In genomic region chr15:59168536-59168935, GRCh38 we compare ENCODE assay signal across 2 cellular contexts.
TF ChIP-seq lines count a peak whose summit lies in the region.

No MANE protein-coding gene starts in this region.

TF ChIP-seq in IMR-90, 13 proteins besides CTCF, POLR2A, EP300 and RAD21:
- TF ChIP-seq FOS (IDR thresholded peaks at IDR 0.05; ENCODE audit: low read depth, low read length) (0 out of 2 replicates have a peak, but pooled peaks have one; percentile 3), USF2 (IDR thresholded peaks at IDR 0.05; ENCODE audit: low read depth, low read length) (no peak)

TF ChIP-seq in HepG2, 621 proteins besides CTCF, POLR2A, EP300 and RAD21 (continues in another document):
- TF ChIP-seq, protein P1, sequence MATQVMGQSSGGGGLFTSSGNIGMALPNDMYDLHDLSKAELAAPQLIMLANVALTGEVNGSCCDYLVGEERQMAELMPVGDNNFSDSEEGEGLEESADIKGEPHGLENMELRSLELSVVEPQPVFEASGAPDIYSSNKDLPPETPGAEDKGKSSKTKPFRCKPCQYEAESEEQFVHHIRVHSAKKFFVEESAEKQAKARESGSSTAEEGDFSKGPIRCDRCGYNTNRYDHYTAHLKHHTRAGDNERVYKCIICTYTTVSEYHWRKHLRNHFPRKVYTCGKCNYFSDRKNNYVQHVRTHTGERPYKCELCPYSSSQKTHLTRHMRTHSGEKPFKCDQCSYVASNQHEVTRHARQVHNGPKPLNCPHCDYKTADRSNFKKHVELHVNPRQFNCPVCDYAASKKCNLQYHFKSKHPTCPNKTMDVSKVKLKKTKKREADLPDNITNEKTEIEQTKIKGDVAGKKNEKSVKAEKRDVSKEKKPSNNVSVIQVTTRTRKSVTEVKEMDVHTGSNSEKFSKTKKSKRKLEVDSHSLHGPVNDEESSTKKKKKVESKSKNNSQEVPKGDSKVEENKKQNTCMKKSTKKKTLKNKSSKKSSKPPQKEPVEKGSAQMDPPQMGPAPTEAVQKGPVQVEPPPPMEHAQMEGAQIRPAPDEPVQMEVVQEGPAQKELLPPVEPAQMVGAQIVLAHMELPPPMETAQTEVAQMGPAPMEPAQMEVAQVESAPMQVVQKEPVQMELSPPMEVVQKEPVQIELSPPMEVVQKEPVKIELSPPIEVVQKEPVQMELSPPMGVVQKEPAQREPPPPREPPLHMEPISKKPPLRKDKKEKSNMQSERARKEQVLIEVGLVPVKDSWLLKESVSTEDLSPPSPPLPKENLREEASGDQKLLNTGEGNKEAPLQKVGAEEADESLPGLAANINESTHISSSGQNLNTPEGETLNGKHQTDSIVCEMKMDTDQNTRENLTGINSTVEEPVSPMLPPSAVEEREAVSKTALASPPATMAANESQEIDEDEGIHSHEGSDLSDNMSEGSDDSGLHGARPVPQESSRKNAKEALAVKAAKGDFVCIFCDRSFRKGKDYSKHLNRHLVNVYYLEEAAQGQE (IDR thresholded peaks at IDR 0.05; ENCODE audit: borderline replicate concordance in 1 of 2, low read depth in 1 of 2, low read length in 2 of 2), result no peak
- peak; percentile 71; the same call in 1 of the 2 replicates for TF ChIP-seq ETV5 (CRISPR knock-in tag; IDR thresholded peaks at IDR 0.05; ENCODE audit: borderline replicate concordance)
- no peak for TF ChIP-seq CC2D1A (CRISPR knock-in tag; IDR thresholded peaks at IDR 0.05)
- TF ChIP-seq ATF7 (IDR thresholded peaks at IDR 0.05), result no peak
- no peak for TF ChIP-seq ATF7 (CRISPR knock-in tag; IDR thresholded peaks at IDR 0.05)
- no peak for TF ChIP-seq CREB1 (IDR thresholded peaks at IDR 0.05)
- TF ChIP-seq CREB1 (CRISPR knock-in tag; IDR thresholded peaks at IDR 0.05), result no peak
- no peak for TF ChIP-seq ZNF275 (CRISPR knock-in tag; IDR thresholded peaks at IDR 0.05; ENCODE audit: borderline replicate concordance)
- TF ChIP-seq RBM22 (optimal IDR thresholded peaks at IDR 0.05; ENCODE audit: low read length), result no peak
- TF ChIP-seq DPF2 (CRISPR knock-in tag; IDR thresholded peaks at IDR 0.05; ENCODE audit: borderline replicate concordance, low read depth), result peak; percentile 65; the same call in 1 of the 2 replicates
- TF ChIP-seq SALL1 (CRISPR knock-in tag; IDR thresholded peaks at IDR 0.05), result 0 out of 2 replicates have a peak, but pooled peaks have one; percentile 34
- no peak for TF ChIP-seq SSRP1 (CRISPR knock-in tag; IDR thresholded peaks at IDR 0.05)
- no peak for TF ChIP-seq ESRRA (CRISPR knock-in tag; IDR thresholded peaks at IDR 0.05; ENCODE audit: low read depth)
- no peak for TF ChIP-seq ZSCAN9 (CRISPR knock-in tag; IDR thresholded peaks at IDR 0.05; ENCODE audit: borderline replicate concordance)
- peak; percentile 69 for TF ChIP-seq TEAD3 (CRISPR knock-in tag; optimal IDR thresholded peaks at IDR 0.05; ENCODE audit: borderline replicate concordance)
- TF ChIP-seq, protein P2, sequence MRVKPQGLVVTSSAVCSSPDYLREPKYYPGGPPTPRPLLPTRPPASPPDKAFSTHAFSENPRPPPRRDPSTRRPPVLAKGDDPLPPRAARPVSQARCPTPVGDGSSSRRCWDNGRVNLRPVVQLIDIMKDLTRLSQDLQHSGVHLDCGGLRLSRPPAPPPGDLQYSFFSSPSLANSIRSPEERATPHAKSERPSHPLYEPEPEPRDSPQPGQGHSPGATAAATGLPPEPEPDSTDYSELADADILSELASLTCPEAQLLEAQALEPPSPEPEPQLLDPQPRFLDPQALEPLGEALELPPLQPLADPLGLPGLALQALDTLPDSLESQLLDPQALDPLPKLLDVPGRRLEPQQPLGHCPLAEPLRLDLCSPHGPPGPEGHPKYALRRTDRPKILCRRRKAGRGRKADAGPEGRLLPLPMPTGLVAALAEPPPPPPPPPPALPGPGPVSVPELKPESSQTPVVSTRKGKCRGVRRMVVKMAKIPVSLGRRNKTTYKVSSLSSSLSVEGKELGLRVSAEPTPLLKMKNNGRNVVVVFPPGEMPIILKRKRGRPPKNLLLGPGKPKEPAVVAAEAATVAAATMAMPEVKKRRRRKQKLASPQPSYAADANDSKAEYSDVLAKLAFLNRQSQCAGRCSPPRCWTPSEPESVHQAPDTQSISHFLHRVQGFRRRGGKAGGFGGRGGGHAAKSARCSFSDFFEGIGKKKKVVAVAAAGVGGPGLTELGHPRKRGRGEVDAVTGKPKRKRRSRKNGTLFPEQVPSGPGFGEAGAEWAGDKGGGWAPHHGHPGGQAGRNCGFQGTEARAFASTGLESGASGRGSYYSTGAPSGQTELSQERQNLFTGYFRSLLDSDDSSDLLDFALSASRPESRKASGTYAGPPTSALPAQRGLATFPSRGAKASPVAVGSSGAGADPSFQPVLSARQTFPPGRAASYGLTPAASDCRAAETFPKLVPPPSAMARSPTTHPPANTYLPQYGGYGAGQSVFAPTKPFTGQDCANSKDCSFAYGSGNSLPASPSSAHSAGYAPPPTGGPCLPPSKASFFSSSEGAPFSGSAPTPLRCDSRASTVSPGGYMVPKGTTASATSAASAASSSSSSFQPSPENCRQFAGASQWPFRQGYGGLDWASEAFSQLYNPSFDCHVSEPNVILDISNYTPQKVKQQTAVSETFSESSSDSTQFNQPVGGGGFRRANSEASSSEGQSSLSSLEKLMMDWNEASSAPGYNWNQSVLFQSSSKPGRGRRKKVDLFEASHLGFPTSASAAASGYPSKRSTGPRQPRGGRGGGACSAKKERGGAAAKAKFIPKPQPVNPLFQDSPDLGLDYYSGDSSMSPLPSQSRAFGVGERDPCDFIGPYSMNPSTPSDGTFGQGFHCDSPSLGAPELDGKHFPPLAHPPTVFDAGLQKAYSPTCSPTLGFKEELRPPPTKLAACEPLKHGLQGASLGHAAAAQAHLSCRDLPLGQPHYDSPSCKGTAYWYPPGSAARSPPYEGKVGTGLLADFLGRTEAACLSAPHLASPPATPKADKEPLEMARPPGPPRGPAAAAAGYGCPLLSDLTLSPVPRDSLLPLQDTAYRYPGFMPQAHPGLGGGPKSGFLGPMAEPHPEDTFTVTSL (CRISPR knock-in tag; IDR thresholded peaks at IDR 0.05; ENCODE audit: borderline replicate concordance), result peak; percentile 68; the same call in 1 of the 2 replicates
- no peak for TF ChIP-seq ZFP82 (CRISPR knock-in tag; IDR thresholded peaks at IDR 0.05; ENCODE audit: borderline replicate concordance)
- TF ChIP-seq KDM2A (CRISPR knock-in tag; IDR thresholded peaks at IDR 0.05; ENCODE audit: borderline replicate concordance, low read depth), result no peak
- no peak for TF ChIP-seq DNMT3B (CRISPR knock-in tag; conservative IDR thresholded peaks at IDR 0.05)
- TF ChIP-seq SCMH1 (CRISPR knock-in tag; IDR thresholded peaks at IDR 0.05; ENCODE audit: borderline replicate concordance), result no peak
- TF ChIP-seq CHCHD3 (CRISPR knock-in tag; IDR thresholded peaks at IDR 0.05), result no peak
- TF ChIP-seq ZNF3 (CRISPR knock-in tag; IDR thresholded peaks at IDR 0.05), result no peak
- TF ChIP-seq, protein P3, sequence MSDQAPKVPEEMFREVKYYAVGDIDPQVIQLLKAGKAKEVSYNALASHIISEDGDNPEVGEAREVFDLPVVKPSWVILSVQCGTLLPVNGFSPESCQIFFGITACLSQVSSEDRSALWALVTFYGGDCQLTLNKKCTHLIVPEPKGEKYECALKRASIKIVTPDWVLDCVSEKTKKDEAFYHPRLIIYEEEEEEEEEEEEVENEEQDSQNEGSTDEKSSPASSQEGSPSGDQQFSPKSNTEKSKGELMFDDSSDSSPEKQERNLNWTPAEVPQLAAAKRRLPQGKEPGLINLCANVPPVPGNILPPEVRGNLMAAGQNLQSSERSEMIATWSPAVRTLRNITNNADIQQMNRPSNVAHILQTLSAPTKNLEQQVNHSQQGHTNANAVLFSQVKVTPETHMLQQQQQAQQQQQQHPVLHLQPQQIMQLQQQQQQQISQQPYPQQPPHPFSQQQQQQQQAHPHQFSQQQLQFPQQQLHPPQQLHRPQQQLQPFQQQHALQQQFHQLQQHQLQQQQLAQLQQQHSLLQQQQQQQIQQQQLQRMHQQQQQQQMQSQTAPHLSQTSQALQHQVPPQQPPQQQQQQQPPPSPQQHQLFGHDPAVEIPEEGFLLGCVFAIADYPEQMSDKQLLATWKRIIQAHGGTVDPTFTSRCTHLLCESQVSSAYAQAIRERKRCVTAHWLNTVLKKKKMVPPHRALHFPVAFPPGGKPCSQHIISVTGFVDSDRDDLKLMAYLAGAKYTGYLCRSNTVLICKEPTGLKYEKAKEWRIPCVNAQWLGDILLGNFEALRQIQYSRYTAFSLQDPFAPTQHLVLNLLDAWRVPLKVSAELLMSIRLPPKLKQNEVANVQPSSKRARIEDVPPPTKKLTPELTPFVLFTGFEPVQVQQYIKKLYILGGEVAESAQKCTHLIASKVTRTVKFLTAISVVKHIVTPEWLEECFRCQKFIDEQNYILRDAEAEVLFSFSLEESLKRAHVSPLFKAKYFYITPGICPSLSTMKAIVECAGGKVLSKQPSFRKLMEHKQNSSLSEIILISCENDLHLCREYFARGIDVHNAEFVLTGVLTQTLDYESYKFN (CRISPR knock-in tag; conservative IDR thresholded peaks at IDR 0.05), result peak; percentile 50; the same call in 1 of the 2 replicates
- TF ChIP-seq, protein P4, sequence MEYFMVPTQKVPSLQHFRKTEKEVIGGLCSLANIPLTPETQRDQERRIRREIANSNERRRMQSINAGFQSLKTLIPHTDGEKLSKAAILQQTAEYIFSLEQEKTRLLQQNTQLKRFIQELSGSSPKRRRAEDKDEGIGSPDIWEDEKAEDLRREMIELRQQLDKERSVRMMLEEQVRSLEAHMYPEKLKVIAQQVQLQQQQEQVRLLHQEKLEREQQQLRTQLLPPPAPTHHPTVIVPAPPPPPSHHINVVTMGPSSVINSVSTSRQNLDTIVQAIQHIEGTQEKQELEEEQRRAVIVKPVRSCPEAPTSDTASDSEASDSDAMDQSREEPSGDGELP (IDR thresholded peaks at IDR 0.05; ENCODE audit: borderline replicate concordance, low read depth), result no peak
- no peak for TF ChIP-seq SP140L (CRISPR knock-in tag; IDR thresholded peaks at IDR 0.05; ENCODE audit: borderline replicate concordance)
- TF ChIP-seq CEBPB (IDR thresholded peaks at IDR 0.05; ENCODE audit: borderline replicate concordance, low read depth, low read length), result no peak
- TF ChIP-seq HNF1A (IDR thresholded peaks at IDR 0.05; ENCODE audit: low read depth), result no peak
- TF ChIP-seq HNF1A (CRISPR knock-in tag; IDR thresholded peaks at IDR 0.05; ENCODE audit: borderline replicate concordance), result no peak
- TF ChIP-seq HCFC1 (IDR thresholded peaks at IDR 0.05; ENCODE audit: low read depth, low read length), result no peak
- TF ChIP-seq, protein P5, sequence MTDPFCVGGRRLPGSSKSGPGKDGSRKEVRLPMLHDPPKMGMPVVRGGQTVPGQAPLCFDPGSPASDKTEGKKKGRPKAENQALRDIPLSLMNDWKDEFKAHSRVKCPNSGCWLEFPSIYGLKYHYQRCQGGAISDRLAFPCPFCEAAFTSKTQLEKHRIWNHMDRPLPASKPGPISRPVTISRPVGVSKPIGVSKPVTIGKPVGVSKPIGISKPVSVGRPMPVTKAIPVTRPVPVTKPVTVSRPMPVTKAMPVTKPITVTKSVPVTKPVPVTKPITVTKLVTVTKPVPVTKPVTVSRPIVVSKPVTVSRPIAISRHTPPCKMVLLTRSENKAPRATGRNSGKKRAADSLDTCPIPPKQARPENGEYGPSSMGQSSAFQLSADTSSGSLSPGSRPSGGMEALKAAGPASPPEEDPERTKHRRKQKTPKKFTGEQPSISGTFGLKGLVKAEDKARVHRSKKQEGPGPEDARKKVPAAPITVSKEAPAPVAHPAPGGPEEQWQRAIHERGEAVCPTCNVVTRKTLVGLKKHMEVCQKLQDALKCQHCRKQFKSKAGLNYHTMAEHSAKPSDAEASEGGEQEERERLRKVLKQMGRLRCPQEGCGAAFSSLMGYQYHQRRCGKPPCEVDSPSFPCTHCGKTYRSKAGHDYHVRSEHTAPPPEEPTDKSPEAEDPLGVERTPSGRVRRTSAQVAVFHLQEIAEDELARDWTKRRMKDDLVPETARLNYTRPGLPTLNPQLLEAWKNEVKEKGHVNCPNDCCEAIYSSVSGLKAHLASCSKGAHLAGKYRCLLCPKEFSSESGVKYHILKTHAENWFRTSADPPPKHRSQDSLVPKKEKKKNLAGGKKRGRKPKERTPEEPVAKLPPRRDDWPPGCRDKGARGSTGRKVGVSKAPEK (CRISPR knock-in tag; IDR thresholded peaks at IDR 0.05; ENCODE audit: borderline replicate concordance), result no peak
- TF ChIP-seq NFIB (CRISPR knock-in tag; IDR thresholded peaks at IDR 0.05; ENCODE audit: borderline replicate concordance), result no peak
- no peak for TF ChIP-seq PHB2 (IDR thresholded peaks at IDR 0.05; ENCODE audit: partially characterized antibody)
- no peak for TF ChIP-seq ZKSCAN8 (CRISPR knock-in tag; IDR thresholded peaks at IDR 0.05; ENCODE audit: borderline replicate concordance)
